ENCODE assay signal across 9 cellular contexts in the genomic region with DNA sequence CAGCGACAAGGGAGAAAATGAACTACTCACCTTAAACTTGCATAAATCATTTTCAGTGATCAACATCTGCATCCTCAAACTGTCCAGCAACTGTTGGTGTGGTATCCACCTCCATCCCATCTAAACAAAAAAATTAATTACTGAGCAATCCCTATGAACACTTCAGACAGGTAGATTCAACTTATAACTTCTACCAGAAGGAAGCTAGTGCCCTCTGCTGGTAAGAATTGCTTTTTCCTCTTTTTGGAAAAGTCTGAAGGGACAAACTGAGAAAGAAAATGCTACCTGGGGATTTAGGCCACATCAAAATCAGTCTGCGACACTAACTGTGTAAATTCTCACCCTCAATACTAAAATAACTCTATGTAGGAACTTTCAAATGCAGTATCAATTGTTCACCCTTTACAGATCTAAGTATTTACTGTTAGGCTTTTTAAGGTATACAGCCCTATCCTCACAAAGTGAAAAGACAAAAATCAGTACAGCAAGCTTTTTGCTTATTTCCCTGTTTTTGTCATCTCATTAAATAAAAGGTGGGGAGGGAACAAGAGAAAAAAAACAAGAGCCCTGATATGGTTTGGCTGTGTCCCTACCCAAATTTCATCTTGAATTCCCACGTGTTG. TPM values are rescaled to one million over a fixed set of nuclear protein-coding genes. Genes with fewer than 3 reads are reported as not detected.
A peak's percentile ranks its signal among the peaks of the same experiment; 100 is the strongest.
DNase-seq lines count a peak whose midpoint lies in the region; ATAC-seq and TF ChIP-seq lines count a peak whose summit lies in the region.
"Had no signal": no experiment of that assay in that cellular context is flagged by ENCODE, and none has a peak within 500 bp of the region (broad histone marks: within the 10 kb centered on the region; RNA-seq: fewer than 3 reads in every experiment).

No MANE protein-coding gene starts in this region.

- no peak overlapping the region for H3K4me3 ChIP-seq in SJCRH30
- no peak overlapping the region for H3K4me3 ChIP-seq in fibroblast of the aortic adventitia (ENCODE audit: low read depth, low read length)
- H3K4me3 ChIP-seq: BLaER1 treated with 17β-estradiol and CSF1 and Interleukin-3, amounts not matched to agents 10 nM and 100 nM had no signal

- peaks cover 51% of the 10 kb centered on the region for H3K36me3 ChIP-seq in SJCRH30

- no peak for ATAC-seq in GM21367 (IDR thresholded peaks at IDR 0.05; ENCODE audit: unreplicated experiment)

- no peaks in the 10 kb centered on the region for H3K9me3 ChIP-seq in SJCRH30 (replicated peaks)
- H3K9me3 ChIP-seq: BLaER1 treated with 17β-estradiol and CSF1 and Interleukin-3, amounts not matched to agents 10 nM and 100 nM had no signal

- peak; percentile 72 for TF ChIP-seq CTCF in fibroblast of the aortic adventitia (IDR thresholded peaks at IDR 0.05; ENCODE audit: insufficient read depth, low read length)

- DNase-seq in NCI-H2081 (lab: John Stamatoyannopoulos, UW) (peak; percentile 55 to 58), NCI-H2081 treated with DMSO at 0.1 percent for 48 hours (lab: John Stamatoyannopoulos, UW) (no peak), LoVo (ENCODE audit: low spot score) (peak; percentile 56), SJCRH30 (peak; percentile 19 to 62), fibroblast of the aortic adventitia (ENCODE audit: low read depth) (peak; percentile 71), renal cortical epithelial cell (ENCODE audit: low read depth) (peak; percentile 69), mesenteric fat pad (ENCODE audit: low spot score) (no peak)

- no peak overlapping the region for H3K27ac ChIP-seq in SJCRH30
- H3K27ac ChIP-seq: BLaER1 treated with 17β-estradiol and CSF1 and Interleukin-3, amounts not matched to agents 10 nM and 100 nM had no signal

- H3K4me1 ChIP-seq in SJCRH30: no peaks in the 10 kb centered on the region
- H3K4me1 ChIP-seq: BLaER1 treated with 17β-estradiol and CSF1 and Interleukin-3, amounts not matched to agents 10 nM and 100 nM had no signal

- no peaks in the 10 kb centered on the region for H3K27me3 ChIP-seq in SJCRH30
- H3K27me3 ChIP-seq: BLaER1 treated with 17β-estradiol and CSF1 and Interleukin-3, amounts not matched to agents 10 nM and 100 nM had no signal

RNA-seq across cellular contexts. Expression of a gene that starts 17.9 kb away (rescaled TPM):
- total RNA-seq in SJCRH30 (2014; rRNA removed; shearing (Covaris generic)): 279 and 290 TPM in 2 replicates
- total RNA-seq in fibroblast of the aortic adventitia (ENCODE audit: low replicate concordance) (116 and 419 TPM in 2 replicates), renal cortical epithelial cell (132 and 183 TPM in 2 replicates), mesenteric fat pad (64.2 TPM)

RNA-seq across cellular contexts. Expression of a gene that starts 29.9 kb away (rescaled TPM):
- total RNA-seq in SJCRH30 (2014; rRNA removed; shearing (Covaris generic)): 0.99 and 1.5 TPM in 2 replicates
- 2.8 and 3.3 TPM in 2 replicates for total RNA-seq in fibroblast of the aortic adventitia (ENCODE audit: low replicate concordance)
- total RNA-seq in renal cortical epithelial cell: 2.1 and 3.8 TPM in 2 replicates
- total RNA-seq in mesenteric fat pad: 0.84 TPM

Comparison
In these comparisons a context has a peak if more than half of its experiments do, and no peak if none do; other contexts are left out.
1. DNase-seq: peak in NCI-H2081 (2 of 2), LoVo (single experiment), SJCRH30 (2 of 2), fibroblast of the aortic adventitia (single experiment) and renal cortical epithelial cell (single experiment); none in NCI-H2081 treated with DMSO at 0.1 percent for 48 hours (single experiment) and mesenteric fat pad (single experiment).